19 cellular contexts compared by ENCODE assay signal in genomic region chr7:133904766-133905165, GRCh38.
DNase-seq lines count a peak whose midpoint lies in the region; FAIRE-seq and TF ChIP-seq lines count a peak whose summit lies in the region.
"Had no signal": no experiment of that assay in that cellular context is flagged by ENCODE, and none has a peak within 500 bp of the region (broad histone marks: within the 10 kb centered on the region; RNA-seq: fewer than 3 reads in every experiment).

No MANE protein-coding gene starts in this region.

- CTCF ChIA-PET in A673 (lab: Charles Lee) (no interaction called here), endothelial cell of umbilical vein (lab: Charles Lee) (no interaction called here)

- H3K4me3 Mint-ChIP-seq in glutamatergic neuron (ENCODE audit: unreplicated experiment) = no peak overlapping the region
- H3K4me3 Mint-ChIP-seq: CD4-positive, alpha-beta T cell; HFFc6 had no signal

- H3K4me3 ChIP-seq in A673 (ENCODE audit: low read depth, low read length, poor library complexity, severe bottlenecking) = no peak overlapping the region
- H3K4me3 ChIP-seq in endothelial cell of umbilical vein (replicated peaks in 1 of 3; ENCODE audit: insufficient read depth in 1 of 3, low read depth in 1 of 3, low read length in 3 of 3) = no peak overlapping the region
- H3K4me3 ChIP-seq: BLaER1 treated with 17β-estradiol and CSF1 and Interleukin-3, amounts not matched to agents 10 nM and 100 nM had no signal

- intact Hi-C loops in A673 (cut with micrococcal nuclease; ENCODE audit: unreplicated experiment) (no loop called here), endothelial cell of umbilical vein (cut with micrococcal nuclease) (no loop called here)

- no peaks in the 10 kb centered on the region for H3K4me1 Mint-ChIP-seq in glutamatergic neuron (ENCODE audit: low read depth, unreplicated experiment)

- H3K9me3 ChIP-seq in A673 (ENCODE audit: low read depth, low read length, poor library complexity, severe bottlenecking) (no peaks in the 10 kb centered on the region), endothelial cell of umbilical vein (replicated peaks; ENCODE audit: control insufficient read depth, insufficient read depth, low read length) (no peaks in the 10 kb centered on the region)
- H3K9me3 ChIP-seq: BLaER1 treated with 17β-estradiol and CSF1 and Interleukin-3, amounts not matched to agents 10 nM and 100 nM had no signal

- H3K27ac Mint-ChIP-seq in glutamatergic neuron (ENCODE audit: unreplicated experiment) = no peak overlapping the region
- H3K27ac Mint-ChIP-seq: CD4-positive, alpha-beta T cell; HFFc6 had no signal

- H3K36me3 ChIP-seq in A673 (ENCODE audit: insufficient read depth, low read length, poor library complexity, severe bottlenecking) (no peaks in the 10 kb centered on the region), endothelial cell of umbilical vein (ENCODE audit: control insufficient read depth in 2 of 2, extremely low read depth in 1 of 2, insufficient read depth in 2 of 2, low read length in 2 of 2) (no peaks in the 10 kb centered on the region)

- peaks cover 1% of the 10 kb centered on the region for H3K9me3 Mint-ChIP-seq in glutamatergic neuron (ENCODE audit: unreplicated experiment)
- H3K9me3 Mint-ChIP-seq: CD4-positive, alpha-beta T cell; HFFc6 had no signal

- in situ Hi-C loops in SK-MEL-5 (cut with HindIII; ENCODE audit: low pct_unique_long_range_greater_than_20kb, low sequenced_read_pairs) = no loop called here

- H3K4me1 ChIP-seq in A673 (ENCODE audit: insufficient read depth, low read length, poor library complexity, severe bottlenecking) (no peaks in the 10 kb centered on the region), endothelial cell of umbilical vein (ENCODE audit: control insufficient read depth, extremely low read depth, insufficient read depth, low read length) (no peaks in the 10 kb centered on the region)

- no peaks in the 10 kb centered on the region for H3K79me2 ChIP-seq in endothelial cell of umbilical vein (ENCODE audit: control insufficient read depth, insufficient read depth, low read length)

- FAIRE-seq in endothelial cell of umbilical vein (lab: Jason Lieb, UNC) = no peak
- FAIRE-seq: G401.6, GM12891, HepG2, HTR-8/SVneo had no signal

- H3K4me2 ChIP-seq in endothelial cell of umbilical vein (ENCODE audit: insufficient read depth, low read length) = no peak overlapping the region
- H3K4me2 ChIP-seq: BLaER1 treated with 17β-estradiol and CSF1 and Interleukin-3, amounts not matched to agents 10 nM and 100 nM had no signal

- no TSS peak for BruUV-seq in A673 (replicated peaks; lab: Mats Ljungman, UMichigan)
- BruUV-seq in endothelial cell of umbilical vein (replicated peaks; lab: Mats Ljungman, UMichigan) = no TSS peak

- no peaks in the 10 kb centered on the region for H4K20me1 ChIP-seq in endothelial cell of umbilical vein (replicated peaks; ENCODE audit: control insufficient read depth, extremely low read depth, insufficient read depth, low read length)
- H4K20me1 ChIP-seq: BLaER1 treated with 17β-estradiol and CSF1 and Interleukin-3, amounts not matched to agents 10 nM and 100 nM had no signal

- H3K27ac ChIP-seq in A673 (ENCODE audit: low read depth, low read length, poor library complexity, severe bottlenecking) (no peak overlapping the region), endothelial cell of umbilical vein (ENCODE audit: insufficient read depth, low read depth, low read length) (no peak overlapping the region)
- H3K27ac ChIP-seq: BLaER1 treated with 17β-estradiol and CSF1 and Interleukin-3, amounts not matched to agents 10 nM and 100 nM had no signal

- dilution Hi-C loops in endothelial cell of umbilical vein (cut with MboI; ENCODE audit: extremely low pct_ligation_motif_present, low sequenced_read_pairs) = no loop called here

- no peak overlapping the region for H2AFZ ChIP-seq in endothelial cell of umbilical vein (ENCODE audit: low read depth, low read length)

- H3K9ac ChIP-seq in endothelial cell of umbilical vein (replicated peaks; ENCODE audit: extremely low read depth, insufficient read depth, low read length) = no peak overlapping the region
- H3K9ac ChIP-seq: BLaER1 treated with 17β-estradiol and CSF1 and Interleukin-3, amounts not matched to agents 10 nM and 100 nM had no signal

- no peak for TF ChIP-seq CTCF in A673 (conservative IDR thresholded peaks at IDR 0.05; ENCODE audit: low read depth, low read length)
- no peak for TF ChIP-seq CTCF in endothelial cell of umbilical vein (IDR thresholded peaks at IDR 0.05; ENCODE audit: extremely low read depth in 1 of 2, insufficient read depth in 1 of 2, low read depth in 1 of 2, low read length in 2 of 2)
- TF ChIP-seq CTCF in glutamatergic neuron (IDR thresholded peaks at IDR 0.05; ENCODE audit: partially characterized antibody, unreplicated experiment) = no peak

- no peak for TF ChIP-seq POLR2A in endothelial cell of umbilical vein (IDR thresholded peaks at IDR 0.05; ENCODE audit: low read depth, low read length)

- H3K27me3 ChIP-seq in A673 (replicated peaks; ENCODE audit: insufficient read depth, low read depth, low read length, poor library complexity) (no peaks in the 10 kb centered on the region), endothelial cell of umbilical vein (ENCODE audit: control insufficient read depth in 2 of 2, insufficient read depth in 2 of 2, low read length in 2 of 2) (no peaks in the 10 kb centered on the region)
- H3K27me3 ChIP-seq: BLaER1 treated with 17β-estradiol and CSF1 and Interleukin-3, amounts not matched to agents 10 nM and 100 nM had no signal

- no peaks in the 10 kb centered on the region for H3K36me3 Mint-ChIP-seq in glutamatergic neuron (ENCODE audit: unreplicated experiment)

- POLR2A ChIA-PET in A673 (lab: Charles Lee; ENCODE audit: low non-redundant PET) (no interaction called here), endothelial cell of umbilical vein (lab: Charles Lee) (no interaction called here)

- H3K27me3 Mint-ChIP-seq in glutamatergic neuron (ENCODE audit: unreplicated experiment) = peaks cover 3% of the 10 kb centered on the region
- H3K27me3 Mint-ChIP-seq: CD4-positive, alpha-beta T cell had no signal

- DNase-seq in A673 (ENCODE audit: low spot score) = peak; percentile 4
- peak; percentile 9 for DNase-seq in NCI-H1105 (lab: John Stamatoyannopoulos, UW)
- peak; percentile 14 for DNase-seq in SK-MEL-5 (ENCODE audit: low read depth, low spot score)
- DNase-seq in endothelial cell of umbilical vein (ENCODE audit: low read depth, low spot score) = peak; percentile 23
- no peak for DNase-seq in superior temporal gyrus (ENCODE audit: extremely low spot score)
- no peak for DNase-seq in NCI-H187 treated with DMSO at 0.1 percent for 48 hours (lab: John Stamatoyannopoulos, UW)
- DNase-seq in SKM-1 treated with dmso at 0.1 percent for 144 hours (lab: John Stamatoyannopoulos, UW; ENCODE audit: unreplicated experiment) = no peak
- DNase-seq in glutamatergic neuron = no peak
- DNase-seq: 8988T; ACHN; CD4-positive, alpha-beta T cell; DMS79; HCEC 1CT; HFFc6 had no signal

- no peaks in the 10 kb centered on the region for H3K9me1 ChIP-seq in endothelial cell of umbilical vein (replicated peaks; ENCODE audit: control insufficient read depth, extremely low read depth, insufficient read depth, low read length)

TF ChIP-seq in endothelial cell of umbilical vein, 7 proteins besides CTCF, POLR2A, EP300 and RAD21:
- TF ChIP-seq POLR2AphosphoS5 (IDR thresholded peaks at IDR 0.05; ENCODE audit: insufficient read depth, low read depth, low read length) (no peak), GATA2 (IDR thresholded peaks at IDR 0.05; ENCODE audit: insufficient read depth, insufficient read length, low read depth, low read length) (no peak), JUN (IDR thresholded peaks at IDR 0.05; ENCODE audit: borderline replicate concordance, insufficient read depth, insufficient read length, low read depth) (no peak), EZH2 (IDR thresholded peaks at IDR 0.05; ENCODE audit: borderline replicate concordance, low read depth, low read length, severe bottlenecking) (no peak), MYC (IDR thresholded peaks at IDR 0.05; ENCODE audit: low read depth, low read length) (no peak), FOS (IDR thresholded peaks at IDR 0.05; ENCODE audit: borderline replicate concordance, insufficient read depth, low read length) (no peak), MAX (IDR thresholded peaks at IDR 0.05; ENCODE audit: insufficient read depth, insufficient read length) (no peak)

Comparison
In these comparisons a context has a peak if more than half of its experiments do, and no peak if none do; other contexts are left out.
1. DNase-seq: peak in A673 (single experiment), NCI-H1105 (single experiment), SK-MEL-5 (single experiment) and endothelial cell of umbilical vein (single experiment); none in superior temporal gyrus (single experiment), NCI-H187 treated with DMSO at 0.1 percent for 48 hours (single experiment), SKM-1 treated with dmso at 0.1 percent for 144 hours (single experiment) and glutamatergic neuron (single experiment).